Comparison of ENCODE assay signal across 1 cellular context in genomic region chrX:2804858-2805257, GRCh38.
A peak's percentile ranks its signal among the peaks of the same experiment; 100 is the strongest.
TF ChIP-seq lines count a peak whose summit lies in the region.

No MANE protein-coding gene starts in this region.

TF ChIP-seq in IMR-90, 13 proteins besides CTCF, POLR2A, EP300 and RAD21:
- TF ChIP-seq FOS (IDR thresholded peaks at IDR 0.05; ENCODE audit: low read depth, low read length): 0 out of 2 replicates have a peak, but pooled peaks have one; percentile 37
